11 cellular contexts compared by ENCODE assay signal in genomic region chr6:149451361-149452061, GRCh38. TPM values are rescaled to one million over a fixed set of nuclear protein-coding genes. Genes with fewer than 3 reads are reported as not detected.
DNase-seq lines count a peak whose midpoint lies in the region; ATAC-seq and TF ChIP-seq lines count a peak whose summit lies in the region.
"Had no signal": no experiment of that assay in that cellular context is flagged by ENCODE, and none has a peak within 500 bp of the region (broad histone marks: within the 10 kb centered on the region; RNA-seq: fewer than 3 reads in every experiment).

No MANE protein-coding gene starts in this region.

- CTCF ChIA-PET in activated CD8-positive, alpha-beta T cell treated with anti-CD3 and anti-CD28 coated beads for 36 hours (lab: Charles Lee), result interaction anchor here (0.8 to 6.9 kb wide), 3 partner anchors 20 to 94 kb away, joined by 3 to 43 read pairs (median 12); partner anchors contain the start of gene PPIL4

- H3K4me3 Mint-ChIP-seq in activated CD8-positive, alpha-beta T cell treated with anti-CD3 and anti-CD28 coated beads for 36 hours, result no peak overlapping the region

- peak overlapping the region; percentile 73 for H3K4me2 ChIP-seq in osteoblast (ENCODE audit: insufficient read depth, low read length)

- TF ChIP-seq CTCF in activated CD8-positive, alpha-beta T cell treated with anti-CD3 and anti-CD28 coated beads for 36 hours (IDR thresholded peaks at IDR 0.05), result no peak
- no peak for TF ChIP-seq CTCF in heart right ventricle (IDR thresholded peaks at IDR 0.05)
- TF ChIP-seq CTCF in osteoblast (IDR thresholded peaks at IDR 0.05; ENCODE audit: extremely low read depth, low read depth, low read length), result no peak

- H3K4me1 ChIP-seq in heart right ventricle (peaks cover 28 to 58% (median 44%) of the 10 kb centered on the region in 9 donors), osteoblast (ENCODE audit: insufficient read depth, low read length) (peaks cover 19% of the 10 kb centered on the region)

- H3K79me2 ChIP-seq in osteoblast (ENCODE audit: insufficient read depth, low read length), result no peaks in the 10 kb centered on the region

- no peaks in the 10 kb centered on the region for H3K9me3 ChIP-seq in heart right ventricle
- H3K9me3 ChIP-seq in osteoblast (ENCODE audit: low read depth, low read length), result no peaks in the 10 kb centered on the region
- no peaks in the 10 kb centered on the region for H3K9me3 ChIP-seq in MG63

- H3K27ac ChIP-seq in heart right ventricle (peak overlapping the region in 3 of 10 donors; percentile 19 to 34 (median 25)), osteoblast (ENCODE audit: low read depth, low read length) (no peak overlapping the region)
- H3K27ac ChIP-seq: epithelial cell of prostate, HL-60 had no signal

- POLR2A ChIA-PET in activated CD8-positive, alpha-beta T cell treated with anti-CD3 and anti-CD28 coated beads for 36 hours (lab: Charles Lee), result interaction anchor here (0.8 to 1.0 kb wide), 2 partner anchors 9 to 19 kb away, joined by 3 read pairs; no protein-coding TSS in a partner anchor

- peak; percentile 64 for ATAC-seq in activated CD8-positive, alpha-beta T cell treated with anti-CD3 and anti-CD28 coated beads for 36 hours
- ATAC-seq in heart right ventricle, result no peak
- no peak for ATAC-seq in GM18868 (IDR thresholded peaks at IDR 0.05; ENCODE audit: unreplicated experiment)
- ATAC-seq in HG03571 (IDR thresholded peaks at IDR 0.05; ENCODE audit: unreplicated experiment), result no peak

- peak; percentile 40 for DNase-seq in AG08396 (ENCODE audit: low spot score)
- peak; percentile 54 for DNase-seq in activated CD8-positive, alpha-beta T cell treated with anti-CD3 and anti-CD28 coated beads for 36 hours
- peak in 1 of 2 donors; percentile 46 for DNase-seq in heart right ventricle
- peak; percentile 84 for DNase-seq in osteoblast (ENCODE audit: insufficient read length, low spot score, missing footprints)
- no peak for DNase-seq in GM03348 (ENCODE audit: low spot score)
- no peak for DNase-seq in MG63
- DNase-seq: activated CD4-positive, alpha-beta T cell treated with anti-CD3 and anti-CD28 coated beads, Interleukin-2, amount 50 U/mL, for 48 hours had no signal

- no peak overlapping the region for H2AFZ ChIP-seq in osteoblast (ENCODE audit: low read length)

- peaks cover 28% of the 10 kb centered on the region for H3K36me3 Mint-ChIP-seq in activated CD8-positive, alpha-beta T cell treated with anti-CD3 and anti-CD28 coated beads for 36 hours (ENCODE audit: low read depth)

- H3K4me1 Mint-ChIP-seq in activated CD8-positive, alpha-beta T cell treated with anti-CD3 and anti-CD28 coated beads for 36 hours (ENCODE audit: low read depth), result no peaks in the 10 kb centered on the region

- H3K9me3 Mint-ChIP-seq in activated CD8-positive, alpha-beta T cell treated with anti-CD3 and anti-CD28 coated beads for 36 hours, result no peaks in the 10 kb centered on the region

- 40 to 42% methylated on average over 50 of the region's 50 CpGs for WGBS in heart right ventricle, 2 donors

- peaks cover 0 to 51% (median 40%) of the 10 kb centered on the region in 7 donors for H3K27me3 ChIP-seq in heart right ventricle
- H3K27me3 ChIP-seq in osteoblast (ENCODE audit: insufficient read depth, low read length), result peaks cover 19% of the 10 kb centered on the region
- H3K27me3 ChIP-seq in MG63, result no peaks in the 10 kb centered on the region

- H3K36me3 ChIP-seq in heart right ventricle (peaks cover 0 to 4% (median 0%) of the 10 kb centered on the region in 9 donors), osteoblast (ENCODE audit: insufficient read depth, low read length) (no peaks in the 10 kb centered on the region), MG63 (no peaks in the 10 kb centered on the region)

- H3K27ac Mint-ChIP-seq in activated CD8-positive, alpha-beta T cell treated with anti-CD3 and anti-CD28 coated beads for 36 hours, result no peak overlapping the region

- H4K20me1 ChIP-seq in osteoblast (ENCODE audit: insufficient read depth, low read length), result no peaks in the 10 kb centered on the region

- H3K27me3 Mint-ChIP-seq in activated CD8-positive, alpha-beta T cell treated with anti-CD3 and anti-CD28 coated beads for 36 hours, result no peaks in the 10 kb centered on the region

- peak overlapping the region in 9 of 10 donors; percentile 39 to 63 (median 55) for H3K4me3 ChIP-seq in heart right ventricle
- peak overlapping the region; percentile 63 for H3K4me3 ChIP-seq in osteoblast (ENCODE audit: insufficient read depth, low read length)
- H3K4me3 ChIP-seq in MG63, result no peak overlapping the region

- intact Hi-C loops in activated CD8-positive, alpha-beta T cell treated with anti-CD3 and anti-CD28 coated beads for 36 hours (cut with micrococcal nuclease), result no loop called here
- intact Hi-C loops in heart right ventricle (cut with DNase I), result loop anchor here in 1 of 10 donors (5.0 kb wide), 1 partner anchor 66 kb away; no protein-coding TSS in a partner anchor

RNA-seq across cellular contexts. Expression of gene ZC3H12D, which starts 33.3 kb away (rescaled TPM):
- 10 to 100 TPM; 37.7 to 39.0 TPM for total RNA-seq in activated CD8-positive, alpha-beta T cell treated with anti-CD3 and anti-CD28 coated beads for 36 hours
- 1 to 10 TPM in 1 of 10 donors, under 1 TPM in 9; 0.14 to 1.2 (median 0.31) TPM for total RNA-seq in heart right ventricle
- polyA plus RNA-seq in heart right ventricle, result under 1 TPM; 0.19 to 0.95 TPM
- total RNA-seq in osteoblast, result under 0.01 and 0.29 TPM in 2 replicates
- 0.03 TPM in 1 of 2 replicates, not detected in the other for total RNA-seq in MG63 (2014; rRNA removed; shearing (Covaris generic); ENCODE audit: low replicate concordance)

RNA-seq across cellular contexts. Expression of gene SUMO4, which starts 51.4 kb away (rescaled TPM):
- 1 to 10 TPM; 3.7 to 4.7 TPM for total RNA-seq in activated CD8-positive, alpha-beta T cell treated with anti-CD3 and anti-CD28 coated beads for 36 hours
- total RNA-seq in heart right ventricle, result under 1 TPM in 9 of 10 donors, not detected in 1; 0.24 to 0.68 (median 0.37) TPM
- under 1 TPM; 0.06 to 0.37 TPM for polyA plus RNA-seq in heart right ventricle
- total RNA-seq in osteoblast, result 3.5 and 3.6 TPM in 2 replicates
- 8.4 TPM in 1 of 2 replicates, not detected in the other for total RNA-seq in MG63 (2014; rRNA removed; shearing (Covaris generic); ENCODE audit: low replicate concordance)

Comparison
In these comparisons a context has a peak if more than half of its experiments do, and no peak if none do; other contexts are left out.
1. DNase-seq: peak in AG08396 (single experiment), activated CD8-positive, alpha-beta T cell treated with anti-CD3 and anti-CD28 coated beads for 36 hours (single experiment) and osteoblast (single experiment); none in GM03348 (single experiment) and MG63 (single experiment).
2. RNA of gene ZC3H12D, which starts 33.3 kb away (total RNA-seq): 37.7 to 39.0 TPM in activated CD8-positive, alpha-beta T cell treated with anti-CD3 and anti-CD28 coated beads for 36 hours; 0.14 to 1.2 TPM in heart right ventricle, 0.03 TPM in MG63 and under 0.01 to 0.29 TPM in osteoblast; every median in the first group is over 10 times any median in the second.